In the genomic region with DNA sequence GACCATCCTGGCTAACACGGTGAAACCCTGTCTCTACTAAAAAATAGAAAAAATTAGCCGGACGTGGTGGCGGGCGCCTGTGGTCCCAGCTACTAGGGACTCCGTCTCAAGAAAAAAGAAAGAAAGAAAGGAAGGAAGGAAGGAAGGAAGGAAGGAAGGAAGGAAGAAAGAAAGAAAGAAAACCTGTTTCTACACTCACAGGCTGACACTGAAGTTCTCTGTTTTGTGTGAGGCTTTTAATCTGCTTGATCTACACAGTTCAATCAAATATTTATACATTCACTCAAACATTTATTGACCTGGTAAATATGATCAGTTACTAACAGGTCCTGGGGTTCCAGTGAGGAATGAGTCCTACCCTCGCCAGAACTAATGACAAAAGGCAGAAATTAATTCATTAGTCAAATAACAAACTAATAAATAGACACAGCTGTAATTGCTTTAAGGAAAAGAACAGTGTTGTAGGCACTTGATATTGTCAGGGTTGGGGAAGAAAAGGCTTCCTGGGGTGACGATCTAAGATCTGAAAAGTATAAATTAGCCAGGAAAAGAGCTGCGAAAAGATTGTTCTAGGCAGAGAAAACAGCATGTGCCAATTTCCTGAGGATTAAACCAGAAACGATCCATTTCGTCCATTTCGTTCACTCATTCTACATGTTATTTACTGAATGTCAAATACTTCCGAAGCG, we compare ENCODE assay signal across 8 cellular contexts. TPM values are rescaled to one million over a fixed set of nuclear protein-coding genes. Genes with fewer than 3 reads are reported as not detected.
DNase-seq lines count a peak whose midpoint lies in the region; ATAC-seq, FAIRE-seq and TF ChIP-seq lines count a peak whose summit lies in the region.

No MANE protein-coding gene starts in this region.

- ATAC-seq in GM18505 (IDR thresholded peaks at IDR 0.05; ENCODE audit: unreplicated experiment) = no peak

- H3K4me1 ChIP-seq in SJCRH30 (peaks cover 8% of the 10 kb centered on the region), esophagus squamous epithelium (peaks cover 33 to 64% (median 41%) of the 10 kb centered on the region in 3 donors), rectal smooth muscle tissue (ENCODE audit: control insufficient read depth, insufficient read depth, low read length) (peaks cover 11% of the 10 kb centered on the region), small intestine (ENCODE audit: control insufficient read depth in 2 of 2, insufficient read depth in 1 of 2, low read depth in 1 of 2, low read length in 1 of 2) (no peaks in the 10 kb centered on the region)

- H3K36me3 ChIP-seq in SJCRH30 (peaks cover 15% of the 10 kb centered on the region; the same call in 1 of the 2 replicates), esophagus squamous epithelium (peaks cover 0 to 24% (median 0%) of the 10 kb centered on the region in 3 donors), rectal smooth muscle tissue (ENCODE audit: control insufficient read depth, insufficient read depth, low read length) (no peaks in the 10 kb centered on the region), small intestine (ENCODE audit: control insufficient read depth in 2 of 2, insufficient read depth in 2 of 2, low read length in 2 of 2) (no peaks in the 10 kb centered on the region)

- DNase-seq in GM12864 (ENCODE audit: low read depth) = no peak
- DNase-seq in SJCRH30 = no peak
- no peak for DNase-seq in esophagus squamous epithelium (lab: John Stamatoyannopoulos, UW)
- no peak for DNase-seq in small intestine
- no peak for DNase-seq in NCI-H345 (lab: John Stamatoyannopoulos, UW)
- no peak for DNase-seq in ureter (ENCODE audit: low spot score)

- H3K9me3 ChIP-seq in SJCRH30 (replicated peaks) (no peaks in the 10 kb centered on the region), esophagus squamous epithelium (no peaks in the 10 kb centered on the region), small intestine (ENCODE audit: control insufficient read depth, low read depth) (no peaks in the 10 kb centered on the region)

- TF ChIP-seq CTCF in GM12864 (IDR thresholded peaks at IDR 0.05; ENCODE audit: low read depth, low read length, missing control alignments) (no peak), esophagus squamous epithelium (IDR thresholded peaks at IDR 0.05) (no peak)

- no peak for FAIRE-seq in small intestine (lab: Jason Lieb, UNC)

- no peaks in the 10 kb centered on the region for H3K27me3 ChIP-seq in SJCRH30
- H3K27me3 ChIP-seq in esophagus squamous epithelium = no peaks in the 10 kb centered on the region
- no peaks in the 10 kb centered on the region for H3K27me3 ChIP-seq in rectal smooth muscle tissue (ENCODE audit: control insufficient read depth, insufficient read depth, low read length)
- H3K27me3 ChIP-seq in small intestine (ENCODE audit: control insufficient read depth in 2 of 2, insufficient read depth in 2 of 2, low read length in 2 of 2) = no peaks in the 10 kb centered on the region

- H3K27ac ChIP-seq in SJCRH30 (peak overlapping the region; percentile 17; the same call in 1 of the 2 replicates), esophagus squamous epithelium (peak overlapping the region; percentile 87 to 99 (median 97)), rectal smooth muscle tissue (ENCODE audit: low read depth, low read length) (peak overlapping the region; percentile 87), small intestine (ENCODE audit: low read depth in 1 of 2, low read length in 1 of 2) (peak overlapping the region in 1 of 2 donors; percentile 89)

- peak overlapping the region; percentile 45 for H3K9ac ChIP-seq in rectal smooth muscle tissue (ENCODE audit: low read length)

- peak overlapping the region; percentile 45 for H3K4me3 ChIP-seq in GM12864 (ENCODE audit: low read depth, low read length)
- H3K4me3 ChIP-seq in SJCRH30 = peak overlapping the region; percentile 78
- peak overlapping the region; percentile 18 to 97 (median 76) for H3K4me3 ChIP-seq in esophagus squamous epithelium
- H3K4me3 ChIP-seq in rectal smooth muscle tissue (ENCODE audit: low read length) = peak overlapping the region; percentile 56
- H3K4me3 ChIP-seq in small intestine (ENCODE audit: low read depth in 1 of 2, low read length in 2 of 2) = peak overlapping the region in 1 of 2 donors; percentile 21

- WGBS in esophagus squamous epithelium, 2 donors = 11 to 12% methylated on average over 13 to 14 of the region's 14 CpGs
- WGBS in small intestine, 3 donors = 15 to 20% (median 16%) methylated on average over 14 of the region's 14 CpGs

- TF ChIP-seq POLR2A in esophagus squamous epithelium (IDR thresholded peaks at IDR 0.05) (no peak), GM18505 (IDR thresholded peaks at IDR 0.05; ENCODE audit: borderline replicate concordance, extremely low read depth, insufficient read depth, insufficient read length) (no peak)

- intact Hi-C loops in esophagus squamous epithelium (cut with DNase I) = no loop called here

RNA-seq across cellular contexts. Expression of a gene that starts 0.8 kb away (rescaled TPM):
- 44.2 and 54.6 TPM in 2 replicates for total RNA-seq in SJCRH30 (2014; rRNA removed; shearing (Covaris generic))
- total RNA-seq in esophagus squamous epithelium (10 to 100 TPM in 3 of 4 donors, 1 to 10 TPM in 1; 7.6 to 20.9 (median 11.9) TPM), ureter (23.0 TPM)
- 10 to 100 TPM in 1 of 3 donors, 1 to 10 TPM in 2; 4.0 to 13.5 (median 5.9) TPM for polyA plus RNA-seq in small intestine

RNA-seq across cellular contexts. Expression of a gene that starts 1.3 kb away (rescaled TPM):
- total RNA-seq in SJCRH30 (2014; rRNA removed; shearing (Covaris generic)) = 56.9 and 60.0 TPM in 2 replicates
- total RNA-seq in esophagus squamous epithelium (100 to 1,000 TPM in 2 of 4 donors, 10 to 100 TPM in 2; 67.4 to 131 (median 91.2) TPM), ureter (78.5 TPM)
- 100 to 1,000 TPM in 2 of 3 donors, 10 to 100 TPM in 1; 64.9 to 108 (median 101) TPM for polyA plus RNA-seq in small intestine

RNA-seq across cellular contexts. Expression of a gene that starts 56.0 kb away (rescaled TPM):
- total RNA-seq in SJCRH30 (2014; rRNA removed; shearing (Covaris generic)) = 37.9 and 41.4 TPM in 2 replicates
- total RNA-seq in esophagus squamous epithelium (10 to 100 TPM; 40.7 to 72.9 (median 50.8) TPM), ureter (107 TPM)
- 100 to 1,000 TPM in 2 of 3 donors, 10 to 100 TPM in 1; 82.7 to 194 (median 157) TPM for polyA plus RNA-seq in small intestine

RNA-seq across cellular contexts. Expression of a gene that starts 58.3 kb away (rescaled TPM):
- total RNA-seq in SJCRH30 (2014; rRNA removed; shearing (Covaris generic)) = 3.8 and 8.3 TPM in 2 replicates
- total RNA-seq in esophagus squamous epithelium = 10 to 100 TPM in 1 of 4 donors, 1 to 10 TPM in 3; 2.5 to 11.1 (median 6.5) TPM
- polyA plus RNA-seq in small intestine = 10 to 100 TPM; 27.0 to 45.1 (median 43.8) TPM
- 30.6 TPM for total RNA-seq in ureter
